In the genomic region with DNA sequence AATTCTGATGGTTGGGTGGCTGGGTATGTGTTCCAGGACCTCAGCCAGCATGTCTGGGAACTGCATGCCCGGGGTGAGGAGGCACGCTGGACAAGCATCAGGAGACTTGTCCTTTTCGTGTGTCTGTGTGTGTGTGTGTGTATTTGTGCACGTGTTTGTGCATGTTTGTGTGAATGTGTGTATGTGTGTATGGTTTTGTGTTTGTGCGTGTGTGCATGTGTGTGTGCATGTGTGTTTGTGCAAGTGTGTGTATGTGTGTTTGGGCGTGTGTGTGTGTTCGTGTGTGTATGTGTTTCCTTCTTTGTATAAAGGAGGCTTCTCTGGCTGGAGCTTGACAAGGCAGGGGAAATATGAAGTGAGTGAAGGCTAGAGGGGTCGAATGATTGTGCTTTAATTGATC, we compare ENCODE assay signal across 9 cellular contexts.
"Had no signal": no experiment of that assay in that cellular context is flagged by ENCODE, and none has a peak within 500 bp of the region (broad histone marks: within the 10 kb centered on the region; RNA-seq: fewer than 3 reads in every experiment).

No MANE protein-coding gene starts in this region.

- H3K27ac Mint-ChIP-seq: H9, HFFc6, IgD-negative memory B cell had no signal

- H3K27ac ChIP-seq: GM23248, HL-60 had no signal

- H3K4me3 Mint-ChIP-seq: H9, HFFc6, IgD-negative memory B cell had no signal

- H3K9ac ChIP-seq: GM23248 had no signal

- H3K4me3 ChIP-seq: GM23248 had no signal

- DNase-seq: GM23248, GOT3, H9, HCEC 1CT, HFFc6, KBM-7 had no signal

- H3K4me1 Mint-ChIP-seq: H9, IgD-negative memory B cell had no signal

- H3K27me3 Mint-ChIP-seq: IgD-negative memory B cell had no signal

- H3K9me3 Mint-ChIP-seq: H9 had no signal

- FAIRE-seq: H54 had no signal

- H3K36me3 Mint-ChIP-seq: IgD-negative memory B cell had no signal

- H2AFZ ChIP-seq: GM23248 had no signal
